9 cellular contexts compared by ENCODE assay signal in the genomic region with DNA sequence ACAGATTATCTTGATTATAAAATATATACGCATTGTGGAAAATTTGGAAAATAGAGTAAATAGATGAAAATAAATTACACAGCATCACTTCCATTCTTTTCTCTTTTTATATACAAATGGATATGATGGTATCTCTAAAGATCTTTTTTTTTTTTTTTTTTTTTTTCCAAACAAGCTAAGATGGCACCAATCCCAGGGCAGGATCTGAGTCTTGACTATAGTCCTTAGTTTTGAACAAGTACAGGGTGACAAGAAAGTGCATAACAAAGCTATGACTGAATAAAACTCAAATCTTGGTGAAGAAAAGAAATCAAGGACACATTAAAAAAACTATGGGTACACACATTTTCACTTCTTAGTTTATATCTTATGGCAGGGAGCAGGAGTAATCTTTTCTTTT. TPM values are rescaled to one million over a fixed set of nuclear protein-coding genes. Genes with fewer than 3 reads are reported as not detected.
DNase-seq lines count a peak whose midpoint lies in the region; ATAC-seq and TF ChIP-seq lines count a peak whose summit lies in the region.
"Had no signal": no experiment of that assay in that cellular context is flagged by ENCODE, and none has a peak within 500 bp of the region (broad histone marks: within the 10 kb centered on the region; RNA-seq: fewer than 3 reads in every experiment).

No MANE protein-coding gene starts in this region.

- peak overlapping the region; percentile 45 for H3K4me3 Mint-ChIP-seq in neural crest cell

- no peaks in the 10 kb centered on the region for H3K9me2 ChIP-seq in Loucy (replicated peaks; ENCODE audit: low read depth, low read length)

- H3K9me3 Mint-ChIP-seq in neural crest cell: no peaks in the 10 kb centered on the region

- WGBS in body of pancreas, 2 donors: 97 to 98% methylated on average over 1 of the region's 1 CpG

- ATAC-seq in body of pancreas (no peak), GM19351 (IDR thresholded peaks at IDR 0.05; ENCODE audit: unreplicated experiment) (no peak)
- ATAC-seq in activated CD4-positive, CD25-positive, alpha-beta regulatory T cell treated with anti-CD3 and anti-CD28 coated beads, Interleukin-2, amount 50 U/mL, for 24 hours: no peak

- H3K36me3 Mint-ChIP-seq in neural crest cell (ENCODE audit: low read depth): peaks cover 13% of the 10 kb centered on the region

- TF ChIP-seq CTCF in Loucy (conservative IDR thresholded peaks at IDR 0.05; ENCODE audit: low read length) (no peak), body of pancreas (IDR thresholded peaks at IDR 0.05) (no peak), neural crest cell (conservative IDR thresholded peaks at IDR 0.05) (no peak), Peyer's patch (IDR thresholded peaks at IDR 0.05) (no peak)

- H3K4me3 ChIP-seq in BLaER1 (no peak overlapping the region), Loucy (ENCODE audit: low read length, poor library complexity, severe bottlenecking) (peak overlapping the region; percentile 45), body of pancreas (no peak overlapping the region), Peyer's patch (no peak overlapping the region)

- no peak overlapping the region for H2AFZ ChIP-seq in Loucy (ENCODE audit: low read length)

- intact Hi-C loops in body of pancreas (cut with DNase I): no loop called here

- H3K9me3 ChIP-seq in BLaER1: peaks cover 6% of the 10 kb centered on the region
- no peaks in the 10 kb centered on the region for H3K9me3 ChIP-seq in Loucy (ENCODE audit: insufficient read depth, low read depth, low read length)
- no peaks in the 10 kb centered on the region for H3K9me3 ChIP-seq in body of pancreas
- H3K9me3 ChIP-seq in Peyer's patch: no peaks in the 10 kb centered on the region

- peaks cover 30% of the 10 kb centered on the region for H3K4me1 Mint-ChIP-seq in neural crest cell

- no peaks in the 10 kb centered on the region for H3K27me3 Mint-ChIP-seq in neural crest cell (ENCODE audit: low read depth)

- DNase-seq in body of pancreas (no peak), neural crest cell (ENCODE audit: low read depth, low spot score) (no peak), Peyer's patch (no peak), HCEC 1CT (no peak)
- DNase-seq: NCI-H1092 treated with DMSO at 0.1 percent for 48 hours had no signal

- peaks cover 98% of the 10 kb centered on the region for H3K79me2 ChIP-seq in Loucy (ENCODE audit: insufficient read depth, low read length)

- H3K4me1 ChIP-seq in BLaER1 (peaks cover 73% of the 10 kb centered on the region), Loucy (ENCODE audit: insufficient read depth, low read length, poor library complexity, severe bottlenecking) (peaks cover 69% of the 10 kb centered on the region), body of pancreas (peaks cover 26% of the 10 kb centered on the region), Peyer's patch (peaks cover 0 to 37% (median 2%) of the 10 kb centered on the region in 4 donors)

- H3F3A ChIP-seq in Loucy (ENCODE audit: low read depth): peaks cover 21% of the 10 kb centered on the region; the same call in 1 of the 2 replicates

- TF ChIP-seq POLR2A in body of pancreas (IDR thresholded peaks at IDR 0.05) (no peak), Peyer's patch (IDR thresholded peaks at IDR 0.05) (no peak)

- peaks cover 22% of the 10 kb centered on the region for H3K36me3 ChIP-seq in BLaER1
- peaks cover 51% of the 10 kb centered on the region for H3K36me3 ChIP-seq in Loucy (ENCODE audit: insufficient read depth, low read length)
- no peaks in the 10 kb centered on the region for H3K36me3 ChIP-seq in body of pancreas (replicated peaks in 1 of 2; ENCODE audit: insufficient read depth in 1 of 2, low read depth in 2 of 2)
- no peaks in the 10 kb centered on the region for H3K36me3 ChIP-seq in Peyer's patch

- H3K27ac ChIP-seq in BLaER1 (peak overlapping the region; percentile 87), body of pancreas (peak overlapping the region in 3 of 4 donors; percentile 13 to 79 (median 47)), Peyer's patch (peak overlapping the region in 2 of 4 donors; percentile 40 to 62)

- H3K27me3 ChIP-seq in BLaER1 (no peaks in the 10 kb centered on the region), Loucy (ENCODE audit: insufficient read depth, low read length, poor library complexity, severe bottlenecking) (no peaks in the 10 kb centered on the region), body of pancreas (no peaks in the 10 kb centered on the region), Peyer's patch (no peaks in the 10 kb centered on the region)

- peak overlapping the region; percentile 96 for H3K27ac Mint-ChIP-seq in neural crest cell (ENCODE audit: unreplicated experiment)

- H3K9ac ChIP-seq in BLaER1 (peak overlapping the region; percentile 27; the same call in 1 of the 2 replicates), Loucy (ENCODE audit: low read depth, low read length, poor library complexity, severe bottlenecking) (peak overlapping the region; percentile 67)

- H4K20me1 ChIP-seq in BLaER1 (no peaks in the 10 kb centered on the region), Loucy (ENCODE audit: insufficient read depth, low read length, poor library complexity, severe bottlenecking) (peaks cover 25% of the 10 kb centered on the region)

- H3K4me2 ChIP-seq in BLaER1 (peak overlapping the region; percentile 67), Loucy (ENCODE audit: low read depth, low read length, poor library complexity, severe bottlenecking) (peak overlapping the region; percentile 70)

RNA-seq across cellular contexts. Expression of a gene that starts 42.6 kb away (rescaled TPM):
- total RNA-seq in body of pancreas (10 to 100 TPM; 17.1 to 25.1 TPM), neural crest cell (37.6 and 42.1 TPM in 2 replicates), Peyer's patch (10 to 100 TPM; 19.9 to 47.0 (median 25.1) TPM)
